29 cellular contexts compared by ENCODE assay signal in the genomic region with DNA sequence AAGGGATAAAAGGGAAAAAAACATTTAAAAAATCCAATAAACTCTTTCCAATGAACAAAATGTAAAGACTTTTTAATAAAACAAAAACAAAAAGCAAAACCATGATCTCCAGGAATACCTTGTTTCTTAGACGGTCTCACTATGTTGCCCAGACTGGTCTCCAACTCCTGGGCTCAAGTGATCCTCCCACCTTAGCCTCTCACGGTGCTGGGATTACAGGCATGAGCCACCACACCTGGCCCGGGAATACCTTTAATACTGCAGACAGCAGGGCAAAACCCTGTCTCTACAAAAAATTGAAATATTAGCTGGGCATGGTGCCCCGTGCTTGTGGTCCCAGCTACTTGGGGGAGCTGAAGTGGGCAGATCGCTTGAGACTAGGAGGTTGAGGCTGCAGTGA. TPM values are rescaled to one million over a fixed set of nuclear protein-coding genes. Genes with fewer than 3 reads are reported as not detected.
"Had no signal": no experiment of that assay in that cellular context is flagged by ENCODE, and none has a peak within 500 bp of the region (broad histone marks: within the 10 kb centered on the region; RNA-seq: fewer than 3 reads in every experiment).

No MANE protein-coding gene starts in this region.

- H3K9me3 ChIP-seq: breast epithelium, esophagus squamous epithelium, left ventricle myocardium inferior, right atrium auricular region, stomach, thyroid gland had no signal

- ATAC-seq: activated CD4-positive, CD25-positive, alpha-beta regulatory T cell treated with anti-CD3 and anti-CD28 coated beads, Interleukin-2, amount 50 U/mL, for 24 hours; activated naive CD8-positive, alpha-beta T cell treated with anti-CD3 and anti-CD28 coated beads, Interleukin-2, amount 50 U/mL, for 24 hours; naive thymus-derived CD8-positive, alpha-beta T cell; stimulated activated naive B cell treated with anti-CD40 and anti-IgM and Interleukin-4, amounts not matched to agents 10 μg/mL and 1 μg/mL and 100 μg/mL, for 72 hours had no signal

- H3K4me1 ChIP-seq: breast epithelium, left ventricle myocardium inferior, right atrium auricular region had no signal

- H2AFZ ChIP-seq: parathyroid adenoma had no signal

- H3K27ac ChIP-seq: breast epithelium, left ventricle myocardium inferior, parathyroid adenoma, right atrium auricular region, stomach, thyroid gland, WERI-Rb-1 had no signal

- DNase-seq: activated CD4-positive, alpha-beta memory T cell treated with anti-CD3 and anti-CD28 coated beads for 36 hours; activated CD4-positive, alpha-beta T cell treated with anti-CD3 and anti-CD28 coated beads for 48 hours; activated CD8-positive, alpha-beta memory T cell treated with anti-CD3 and anti-CD28 coated beads, Interleukin-2, amount 50 U/mL, for 48 hours; activated gamma-delta T cell treated with Interleukin-2 at 50 U/mL for 16 hours; activated naive CD4-positive, alpha-beta T cell treated with anti-CD3 and anti-CD28 coated beads, Interleukin-2, amount 50 U/mL, for 16 hours; activated naive CD8-positive, alpha-beta T cell treated with anti-CD3 and anti-CD28 coated beads, Interleukin-2, amount 50 U/mL, for 24 hours; activated T-cell treated with anti-CD3 and anti-CD28 coated beads, Interleukin-2, amount 50 U/mL, for 24 hours; central memory CD4-positive, alpha-beta T cell; effector CD4-positive, alpha-beta T cell; esophagus squamous epithelium; left ventricle myocardium inferior; naive thymus-derived CD8-positive, alpha-beta T cell; nucleus accumbens; stimulated activated CD4-positive, alpha-beta T cell treated with anti-CD3 and anti-CD28 coated beads, Interleukin-15, amount 100 ng/mL, for 24 hours; stimulated activated CD4-positive, alpha-beta T cell treated with anti-CD3 and anti-CD28 coated beads, Interleukin-2, amount 100 ng/mL, for 24 hours; stimulated activated naive B cell treated with anti-CD40 and anti-IgM and Interleukin-4, amounts not matched to agents 10 μg/mL and 1 μg/mL and 100 μg/mL, for 72 hours; stomach; SW 1271; T-helper 9 cell; thyroid gland; WERI-Rb-1 had no signal

- H3K9ac ChIP-seq: parathyroid adenoma had no signal

- H3K27me3 ChIP-seq: breast epithelium, esophagus squamous epithelium, right atrium auricular region, stomach, thyroid gland had no signal

- H3K4me3 ChIP-seq: breast epithelium, esophagus squamous epithelium, left ventricle myocardium inferior, lung, right atrium auricular region, stomach, thyroid gland had no signal

- FAIRE-seq: frontal cortex, TTC549 had no signal

- H3K79me2 ChIP-seq: parathyroid adenoma had no signal

- H3K36me3 ChIP-seq: breast epithelium, esophagus squamous epithelium, left ventricle myocardium inferior, right atrium auricular region, stomach, thyroid gland, WERI-Rb-1 had no signal

RNA-seq across cellular contexts. Expression of a gene that starts 7.9 kb away (rescaled TPM):
- total RNA-seq: mesenteric fat pad had no signal
